ENCODE assay signal across 8 cellular contexts in the genomic region with DNA sequence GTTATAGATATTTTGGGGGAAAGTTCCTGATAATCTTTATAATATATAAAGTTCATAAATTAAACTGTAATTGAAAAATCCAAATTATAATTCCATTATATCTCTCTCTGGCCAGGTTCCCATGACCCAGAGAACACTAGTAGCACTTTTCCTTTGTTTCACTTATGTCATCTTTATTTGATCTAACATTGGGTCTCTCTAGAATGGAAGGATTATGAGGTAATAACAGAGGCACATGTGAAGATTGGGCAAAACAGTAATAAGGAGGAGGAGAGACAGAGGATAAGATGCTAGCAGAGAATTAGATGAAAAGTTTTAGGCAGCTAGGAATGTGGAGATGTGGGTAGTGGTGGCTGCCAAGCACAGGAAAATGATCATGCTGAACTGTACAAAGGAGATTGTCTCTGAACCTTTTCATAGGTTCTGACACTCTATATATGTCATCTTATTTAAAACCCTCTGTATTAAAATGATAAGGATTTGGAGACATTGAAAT. TPM values are rescaled to one million over a fixed set of nuclear protein-coding genes. Genes with fewer than 3 reads are reported as not detected.
DNase-seq lines count a peak whose midpoint lies in the region; ATAC-seq, FAIRE-seq and TF ChIP-seq lines count a peak whose summit lies in the region.
"Had no signal": no experiment of that assay in that cellular context is flagged by ENCODE, and none has a peak within 500 bp of the region (broad histone marks: within the 10 kb centered on the region; RNA-seq: fewer than 3 reads in every experiment).

No MANE protein-coding gene starts in this region.

- no peak overlapping the region for H3K4me2 ChIP-seq in MM.1S (ENCODE audit: low read depth, low read length)

- no peak for DNase-seq in CD8-positive, alpha-beta T cell
- no peak for DNase-seq in GM12892 (ENCODE audit: insufficient read length)
- no peak for DNase-seq in activated naive CD8-positive, alpha-beta T cell treated with anti-CD3 and anti-CD28 coated beads, Interleukin-2, amount 10 ng/mL, durations not matched to agents 7 days and 5 days
- no peak for DNase-seq in SJCRH30
- no peak for DNase-seq in MM.1S
- no peak for DNase-seq in H4 (ENCODE audit: low spot score)
- DNase-seq: left cardiac atrium had no signal

- H3K79me2 ChIP-seq in MM.1S (ENCODE audit: low read length), result peaks cover 73% of the 10 kb centered on the region

- intact Hi-C loops in CD8-positive, alpha-beta T cell (cut with DNase I, micrococcal nuclease), result loop anchor here (2.0 kb wide), 3 partner anchors 16 to 238 kb away; no protein-coding TSS in a partner anchor

- H3K36me3 Mint-ChIP-seq in CD8-positive, alpha-beta T cell, result peaks cover 10% of the 10 kb centered on the region
- peaks cover 35% of the 10 kb centered on the region for H3K36me3 Mint-ChIP-seq in activated naive CD8-positive, alpha-beta T cell treated with anti-CD3 and anti-CD28 coated beads, Interleukin-2, amount 10 ng/mL, durations not matched to agents 7 days and 5 days
- H3K36me3 Mint-ChIP-seq in nephron (ENCODE audit: low read depth), result no peaks in the 10 kb centered on the region

- peaks cover 69% of the 10 kb centered on the region for H3K4me1 Mint-ChIP-seq in CD8-positive, alpha-beta T cell (ENCODE audit: low read depth)
- H3K4me1 Mint-ChIP-seq in activated naive CD8-positive, alpha-beta T cell treated with anti-CD3 and anti-CD28 coated beads, Interleukin-2, amount 10 ng/mL, durations not matched to agents 7 days and 5 days, result peaks cover 38% of the 10 kb centered on the region
- H3K4me1 Mint-ChIP-seq in nephron, result peaks cover 47% of the 10 kb centered on the region

- H3K27ac Mint-ChIP-seq in CD8-positive, alpha-beta T cell, result peak overlapping the region; percentile 53
- peak overlapping the region; percentile 79 for H3K27ac Mint-ChIP-seq in activated naive CD8-positive, alpha-beta T cell treated with anti-CD3 and anti-CD28 coated beads, Interleukin-2, amount 10 ng/mL, durations not matched to agents 7 days and 5 days
- peak overlapping the region; percentile 1 to 87 (median 1) for H3K27ac Mint-ChIP-seq in nephron

- no peak overlapping the region for H3K9ac ChIP-seq in MM.1S (ENCODE audit: low read length)

- H3K9me3 Mint-ChIP-seq in CD8-positive, alpha-beta T cell, result no peaks in the 10 kb centered on the region
- H3K9me3 Mint-ChIP-seq in activated naive CD8-positive, alpha-beta T cell treated with anti-CD3 and anti-CD28 coated beads, Interleukin-2, amount 10 ng/mL, durations not matched to agents 7 days and 5 days, result no peaks in the 10 kb centered on the region
- no peaks in the 10 kb centered on the region for H3K9me3 Mint-ChIP-seq in nephron

- H4K20me1 ChIP-seq in MM.1S (ENCODE audit: insufficient read depth, low read length), result no peaks in the 10 kb centered on the region

- H3K27ac ChIP-seq in CD8-positive, alpha-beta T cell (ENCODE audit: low read depth, low read length), result no peak overlapping the region
- H3K27ac ChIP-seq in SJCRH30 (no peak overlapping the region), MM.1S (ENCODE audit: low read length) (no peak overlapping the region)

- H3K27me3 ChIP-seq in CD8-positive, alpha-beta T cell (ENCODE audit: insufficient read depth, low read length), result no peaks in the 10 kb centered on the region
- H3K27me3 ChIP-seq in SJCRH30, result no peaks in the 10 kb centered on the region
- no peaks in the 10 kb centered on the region for H3K27me3 ChIP-seq in MM.1S (replicated peaks; ENCODE audit: insufficient read depth, low read length)

- peak overlapping the region; percentile 89 for H3K4me3 Mint-ChIP-seq in CD8-positive, alpha-beta T cell
- H3K4me3 Mint-ChIP-seq in activated naive CD8-positive, alpha-beta T cell treated with anti-CD3 and anti-CD28 coated beads, Interleukin-2, amount 10 ng/mL, durations not matched to agents 7 days and 5 days, result peak overlapping the region; percentile 87
- H3K4me3 Mint-ChIP-seq in nephron, result peak overlapping the region; percentile 0 to 42 (median 1)

- no peaks in the 10 kb centered on the region for H3K36me3 ChIP-seq in CD8-positive, alpha-beta T cell (ENCODE audit: insufficient read depth, low read length)
- H3K36me3 ChIP-seq in SJCRH30 (no peaks in the 10 kb centered on the region; the same call in 1 of the 2 replicates), MM.1S (replicated peaks; ENCODE audit: insufficient read depth, low read length) (no peaks in the 10 kb centered on the region)

- no peaks in the 10 kb centered on the region for H3K9me2 ChIP-seq in MM.1S (replicated peaks; ENCODE audit: insufficient read depth, low read length)

- no peak for ATAC-seq in CD8-positive, alpha-beta T cell
- no peak for ATAC-seq in activated naive CD8-positive, alpha-beta T cell treated with anti-CD3 and anti-CD28 coated beads, Interleukin-2, amount 10 ng/mL, durations not matched to agents 7 days and 5 days (ENCODE audit: low read depth)
- ATAC-seq: left cardiac atrium had no signal

- no peaks in the 10 kb centered on the region for H3K9me3 ChIP-seq in CD8-positive, alpha-beta T cell (ENCODE audit: low read length)
- H3K9me3 ChIP-seq in SJCRH30 (replicated peaks) (no peaks in the 10 kb centered on the region), MM.1S (replicated peaks; ENCODE audit: insufficient read depth, low read length) (no peaks in the 10 kb centered on the region)

- POLR2A ChIA-PET in CD8-positive, alpha-beta T cell (lab: Charles Lee), result no interaction called here
- POLR2A ChIA-PET in activated naive CD8-positive, alpha-beta T cell treated with anti-CD3 and anti-CD28 coated beads, Interleukin-2, amount 10 ng/mL, durations not matched to agents 7 days and 5 days (lab: Charles Lee), result interaction anchor here (0.6 to 3.0 kb wide), 4 partner anchors 47 to 226 kb away, joined by 3 to 15 read pairs (median 3); no protein-coding TSS in a partner anchor

- no peak for TF ChIP-seq CTCF in CD8-positive, alpha-beta T cell (IDR thresholded peaks at IDR 0.05)
- no peak for TF ChIP-seq CTCF in nephron (IDR thresholded peaks at IDR 0.05; ENCODE audit: unreplicated experiment in 3 of 3)
- TF ChIP-seq CTCF in MM.1S (IDR thresholded peaks at IDR 0.05; ENCODE audit: low read length), result no peak

- peaks cover 63% of the 10 kb centered on the region for H3K4me1 ChIP-seq in CD8-positive, alpha-beta T cell (ENCODE audit: insufficient read depth, low read length)
- H3K4me1 ChIP-seq in SJCRH30 (peaks cover 3% of the 10 kb centered on the region; the same call in 1 of the 2 replicates), MM.1S (ENCODE audit: low read length) (peaks cover 2% of the 10 kb centered on the region; the same call in 1 of the 2 replicates)

- H3K27me3 Mint-ChIP-seq in CD8-positive, alpha-beta T cell (ENCODE audit: low read depth), result no peaks in the 10 kb centered on the region
- no peaks in the 10 kb centered on the region for H3K27me3 Mint-ChIP-seq in activated naive CD8-positive, alpha-beta T cell treated with anti-CD3 and anti-CD28 coated beads, Interleukin-2, amount 10 ng/mL, durations not matched to agents 7 days and 5 days
- no peaks in the 10 kb centered on the region for H3K27me3 Mint-ChIP-seq in nephron (ENCODE audit: low read depth)

- H3F3A ChIP-seq in MM.1S (ENCODE audit: insufficient read depth, low read length), result 0 out of 2 replicates have a peak, but pooled peaks cover 6% of the 10 kb centered on the region

- no peak overlapping the region for H2AFZ ChIP-seq in MM.1S (ENCODE audit: low read length)

- no peak for TF ChIP-seq POLR2A in GM12892 (IDR thresholded peaks at IDR 0.05; ENCODE audit: low read depth, low read length)

- no peak overlapping the region for H3K4me3 ChIP-seq in CD8-positive, alpha-beta T cell (ENCODE audit: low read depth, low read length)
- H3K4me3 ChIP-seq in SJCRH30 (no peak overlapping the region), MM.1S (ENCODE audit: low read length) (no peak overlapping the region)

- CTCF ChIA-PET in CD8-positive, alpha-beta T cell (lab: Charles Lee), result no interaction called here

- peak; percentile 82 for FAIRE-seq in GM12892 (lab: Jason Lieb, UNC)

RNA-seq across cellular contexts. Expression of a gene that starts 3.3 kb away (rescaled TPM):
- 100 to 1,000 TPM; 129 to 132 TPM for total RNA-seq in CD8-positive, alpha-beta T cell
- 29.0 TPM for polyA plus RNA-seq in GM12892 (2012; ENCODE audit: missing spikeins)
- total RNA-seq in activated naive CD8-positive, alpha-beta T cell treated with anti-CD3 and anti-CD28 coated beads, Interleukin-2, amount 10 ng/mL, durations not matched to agents 7 days and 5 days, result 100 to 1,000 TPM; 115 to 130 TPM
- total RNA-seq in SJCRH30 (2014; rRNA removed; shearing (Covaris generic)), result 33.8 and 37.6 TPM in 2 replicates
- 15.5 and 16.7 TPM in 2 replicates for total RNA-seq in H4 (2014; rRNA removed; shearing (Covaris generic))

Comparison
In these comparisons a context has a peak if more than half of its experiments do, and no peak if none do; other contexts are left out.
1. H3K27ac Mint-ChIP-seq: peak in every context shown above with its lines; median percentile 79 in activated naive CD8-positive, alpha-beta T cell treated with anti-CD3 and anti-CD28 coated beads, Interleukin-2, amount 10 ng/mL, durations not matched to agents 7 days and 5 days; 53 in CD8-positive, alpha-beta T cell; 1 in nephron.
2. H3K4me3 Mint-ChIP-seq: peak in every context shown above with its lines; median percentile 89 in CD8-positive, alpha-beta T cell; 87 in activated naive CD8-positive, alpha-beta T cell treated with anti-CD3 and anti-CD28 coated beads, Interleukin-2, amount 10 ng/mL, durations not matched to agents 7 days and 5 days; 1 in nephron.